ENCODE assay signal across 8 cellular contexts in the genomic region with DNA sequence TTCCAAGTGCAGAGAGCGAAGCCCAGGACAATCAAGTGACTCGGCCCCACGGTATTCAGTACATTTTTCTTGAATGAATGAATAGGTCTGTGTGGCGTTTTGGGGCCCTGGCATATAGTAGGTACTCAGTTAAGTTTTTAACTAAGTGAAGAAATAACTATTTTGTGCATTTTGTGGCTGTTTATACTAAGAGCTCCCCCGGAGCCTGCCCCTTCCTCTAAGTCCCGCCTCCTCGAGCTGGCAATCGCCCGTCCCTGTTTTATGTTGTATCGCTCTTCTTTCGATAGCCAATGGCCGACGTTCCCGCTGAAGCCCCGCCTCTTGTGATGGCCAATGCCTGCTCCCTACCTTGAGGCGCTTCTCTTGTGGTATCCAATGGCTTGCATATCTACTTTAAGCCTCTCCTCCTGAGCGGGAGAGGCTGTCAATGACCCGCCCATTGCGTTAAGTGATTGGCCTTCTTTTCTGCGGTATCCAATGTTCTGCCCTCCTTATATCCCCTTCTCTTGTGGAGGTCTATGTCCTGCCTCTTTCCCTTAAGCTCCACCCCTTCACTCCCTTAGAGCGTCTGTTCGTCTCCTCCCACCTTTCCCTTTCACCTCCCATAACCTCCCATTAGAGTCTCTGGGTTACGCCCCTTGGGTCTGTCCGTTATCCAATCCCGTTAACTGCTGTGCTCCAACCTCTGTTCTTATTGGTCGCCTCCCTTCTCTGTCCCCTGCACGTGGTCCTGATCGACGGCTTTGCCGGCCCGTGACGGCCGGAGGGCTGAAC. TPM values are rescaled to one million over a fixed set of nuclear protein-coding genes. Genes with fewer than 3 reads are reported as not detected.
DNase-seq lines count a peak whose midpoint lies in the region; ATAC-seq and TF ChIP-seq lines count a peak whose summit lies in the region.

No MANE protein-coding gene starts in this region.

- H3K4me1 ChIP-seq in KMS-11 (ENCODE audit: low read depth, poor library complexity, severe bottlenecking), result peaks cover 4% of the 10 kb centered on the region

- peak; percentile 80 for ATAC-seq in GM21786 (IDR thresholded peaks at IDR 0.05; ENCODE audit: unreplicated experiment)

- DNase-seq in DMS53 treated with DMSO at 0.1 percent for 48 hours (lab: John Stamatoyannopoulos, UW; ENCODE audit: unreplicated experiment) (peak; percentile 100), fibroblast of gingiva (ENCODE audit: low read depth) (peak; percentile 100), myocyte (ENCODE audit: low read depth) (peak; percentile 100)
- peak; percentile 97 for DNase-seq in activated T-cell treated with anti-CD3 and anti-CD28 coated beads, Interleukin-2, amount 50 U/mL, for 48 hours
- DNase-seq in stimulated activated CD8-positive, alpha-beta memory T cell treated with anti-CD3 and anti-CD28 coated beads, Interleukin-7, amount 100 ng/mL, for 4 hours (ENCODE audit: low read depth in 2 of 2), result peak; percentile 96 to 98

- H3K79me2 ChIP-seq in KMS-11 (ENCODE audit: insufficient read depth, low read depth), result peaks cover 10% of the 10 kb centered on the region

- TF ChIP-seq CTCF in KMS-11 (conservative IDR thresholded peaks at IDR 0.05; ENCODE audit: low read depth, low read length), result no peak

- H3K9ac ChIP-seq in KMS-11, result peak overlapping the region; percentile 61

- H4K20me1 ChIP-seq in KMS-11 (ENCODE audit: insufficient read depth), result no peaks in the 10 kb centered on the region

- H3K27ac ChIP-seq in KMS-11, result peak overlapping the region; percentile 81

- no peaks in the 10 kb centered on the region for H3K36me3 ChIP-seq in KMS-11 (ENCODE audit: insufficient read depth)

- H2AFZ ChIP-seq in KMS-11 (ENCODE audit: low read depth), result peak overlapping the region; percentile 78

- H3K4me2 ChIP-seq in KMS-11, result peak overlapping the region; percentile 61; the same call in 1 of the 2 replicates

- no peak overlapping the region for H3K4me3 ChIP-seq in KMS-11 (IDR thresholded peaks at IDR 0.05; ENCODE audit: insufficient read depth, low read depth, low read length)

- no peaks in the 10 kb centered on the region for H3K27me3 ChIP-seq in KMS-11 (ENCODE audit: insufficient read depth, low read depth)

TF ChIP-seq in PFSK-1, 5 proteins besides CTCF, POLR2A, EP300 and RAD21:
- TF ChIP-seq TAF1 (IDR thresholded peaks at IDR 0.05; ENCODE audit: borderline replicate concordance, insufficient read depth, low read length) (no peak; the same call in 1 of the 2 replicates), POLR2AphosphoS5 (IDR thresholded peaks at IDR 0.05; ENCODE audit: low read depth, low read length) (peak; percentile 55; the same call in 1 of the 2 replicates), SIN3A (IDR thresholded peaks at IDR 0.05; ENCODE audit: borderline replicate concordance, insufficient read depth, low read length) (no peak), FOXP2 (optimal IDR thresholded peaks at IDR 0.05; ENCODE audit: borderline replicate concordance, extremely low read depth, extremely low read length, insufficient read depth) (no peak)

RNA-seq across cellular contexts. Expression of a gene that starts 0.5 kb away (rescaled TPM):
- polyA plus RNA-seq in PFSK-1 (2012; ENCODE audit: insufficient read length, low read depth), result 204 TPM
- 43.8 and 59.1 TPM in 2 replicates for total RNA-seq in myocyte
- polyA plus RNA-seq in myocyte (2012), result 46.6 TPM

RNA-seq across cellular contexts. Expression of a gene that starts 14.0 kb away (rescaled TPM):
- polyA plus RNA-seq in PFSK-1 (2012; ENCODE audit: insufficient read length, low read depth), result 152 TPM
- 85.4 and 119 TPM in 2 replicates for total RNA-seq in myocyte
- 182 TPM for polyA plus RNA-seq in myocyte (2012)

RNA-seq across cellular contexts. Expression of a gene that starts 46.7 kb away (rescaled TPM):
- 6.0 TPM for polyA plus RNA-seq in PFSK-1 (2012; ENCODE audit: insufficient read length, low read depth)
- total RNA-seq in myocyte, result 0.32 and 0.42 TPM in 2 replicates
- 0.33 TPM for polyA plus RNA-seq in myocyte (2012)
